Comparison of ENCODE assay signal across 30 cellular contexts in the genomic region with DNA sequence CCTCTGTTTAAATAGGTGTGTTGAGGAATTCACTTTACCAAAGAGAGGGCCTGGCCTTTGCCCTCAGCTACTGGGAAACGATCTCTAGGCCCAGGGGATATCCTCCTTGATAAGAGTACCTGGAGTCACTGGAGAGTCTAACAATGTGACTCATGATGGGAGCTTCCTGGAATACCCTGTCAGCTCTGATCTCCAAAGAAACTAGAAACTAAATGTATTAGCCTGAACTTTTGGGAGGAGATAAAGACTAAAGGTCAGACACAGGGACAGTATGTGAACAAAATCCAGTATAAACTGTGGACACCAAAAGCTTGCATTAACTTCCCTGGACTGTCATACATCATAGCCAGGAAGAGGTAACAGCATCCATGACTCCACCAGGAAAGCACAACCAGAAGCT.
A peak's percentile ranks its signal among the peaks of the same experiment; 100 is the strongest.
DNase-seq lines count a peak whose midpoint lies in the region; ATAC-seq and TF ChIP-seq lines count a peak whose summit lies in the region.
"Had no signal": no experiment of that assay in that cellular context is flagged by ENCODE, and none has a peak within 500 bp of the region (broad histone marks: within the 10 kb centered on the region; RNA-seq: fewer than 3 reads in every experiment).

No MANE protein-coding gene starts in this region.

- BruUV-seq in MCF 10A (replicated peaks; lab: Mats Ljungman, UMichigan), result no TSS peak
- no TSS peak for BruUV-seq in mammary epithelial cell (replicated peaks; lab: Mats Ljungman, UMichigan)

- no peaks in the 10 kb centered on the region for H3K9me3 Mint-ChIP-seq in MCF 10A (ENCODE audit: unreplicated experiment)
- H3K9me3 Mint-ChIP-seq in stimulated activated effector memory CD8-positive, alpha-beta T cell treated with anti-CD3 and anti-CD28 coated beads, Interleukin-12 subunit alpha, Interleukin-12 subunit beta, amount 100 ng/mL, for 72 hours, result no peaks in the 10 kb centered on the region
- H3K9me3 Mint-ChIP-seq in activated T-cell treated with anti-CD3 and anti-CD28 coated beads, Interleukin-2, amount 50 U/mL, for 4 hours, result no peaks in the 10 kb centered on the region
- H3K9me3 Mint-ChIP-seq: mesothelial cell of epicardium had no signal

- no peak overlapping the region for H2AFZ ChIP-seq in mammary epithelial cell (ENCODE audit: low read depth, low read length)

- H3K9me3 ChIP-seq in mammary epithelial cell (replicated peaks; ENCODE audit: insufficient read depth, low read length), result no peaks in the 10 kb centered on the region
- H3K9me3 ChIP-seq: body of pancreas, HAP-1, heart right ventricle, psoas muscle, thoracic aorta, uterus had no signal

- no peaks in the 10 kb centered on the region for H3K27me3 Mint-ChIP-seq in MCF 10A (ENCODE audit: insufficient read depth, unreplicated experiment)
- no peaks in the 10 kb centered on the region for H3K27me3 Mint-ChIP-seq in activated T-cell treated with anti-CD3 and anti-CD28 coated beads, Interleukin-2, amount 50 U/mL, for 4 hours (ENCODE audit: low read depth)
- H3K27me3 Mint-ChIP-seq: CD4-positive, alpha-beta memory T cell; naive thymus-derived CD4-positive, alpha-beta T cell had no signal

- H3K79me2 ChIP-seq in mammary epithelial cell (ENCODE audit: insufficient read depth, low read length), result peaks cover 2% of the 10 kb centered on the region

- H3K4me1 Mint-ChIP-seq in MCF 10A (ENCODE audit: insufficient read depth, unreplicated experiment), result peaks cover 6% of the 10 kb centered on the region
- H3K4me1 Mint-ChIP-seq in stimulated activated effector memory CD8-positive, alpha-beta T cell treated with anti-CD3 and anti-CD28 coated beads, Interleukin-12 subunit alpha, Interleukin-12 subunit beta, amount 100 ng/mL, for 72 hours, result peaks cover 9% of the 10 kb centered on the region
- H3K4me1 Mint-ChIP-seq in activated T-cell treated with anti-CD3 and anti-CD28 coated beads, Interleukin-2, amount 50 U/mL, for 4 hours (ENCODE audit: low read depth), result peaks cover 10% of the 10 kb centered on the region
- H3K4me1 Mint-ChIP-seq: mesothelial cell of epicardium had no signal

- H4K20me1 ChIP-seq in mammary epithelial cell (ENCODE audit: insufficient read depth, low read length), result no peaks in the 10 kb centered on the region

- no peaks in the 10 kb centered on the region for H3K36me3 ChIP-seq in mammary epithelial cell (ENCODE audit: insufficient read depth, low read length)
- H3K36me3 ChIP-seq: HAP-1, heart right ventricle, thoracic aorta, uterus had no signal

- peak; percentile 48 for ATAC-seq in left colon
- no peak for ATAC-seq in stimulated activated effector memory CD8-positive, alpha-beta T cell treated with anti-CD3 and anti-CD28 coated beads, Interleukin-12 subunit alpha, Interleukin-12 subunit beta, amount 100 ng/mL, for 72 hours
- no peak for ATAC-seq in HG02610 (IDR thresholded peaks at IDR 0.05; ENCODE audit: unreplicated experiment)
- no peak for ATAC-seq in activated T-cell treated with anti-CD3 and anti-CD28 coated beads, Interleukin-2, amount 50 U/mL, for 4 hours
- ATAC-seq: body of pancreas; naive thymus-derived CD4-positive, alpha-beta T cell had no signal

- no peaks in the 10 kb centered on the region for H3K27me3 ChIP-seq in mammary epithelial cell (ENCODE audit: insufficient read depth, low read length)
- H3K27me3 ChIP-seq: body of pancreas, heart right ventricle, uterus had no signal

- CTCF ChIA-PET in MCF 10A (lab: Yijun Ruan, JAX) (interaction anchor here (0.7 to 2.0 kb wide), 4 partner anchors 9 to 500 kb away, joined by 3 to 5 read pairs (median 4); no protein-coding TSS in a partner anchor), mammary epithelial cell (lab: Charles Lee; ENCODE audit: low non-redundant PET) (no interaction called here)

- 91% methylated on average over 1 of the region's 1 CpG for WGBS in mammary epithelial cell (ENCODE audit: low coverage, missing lambda C conversion rate)

- H3K4me3 Mint-ChIP-seq in MCF 10A (ENCODE audit: unreplicated experiment), result no peak overlapping the region
- no peak overlapping the region for H3K4me3 Mint-ChIP-seq in stimulated activated effector memory CD8-positive, alpha-beta T cell treated with anti-CD3 and anti-CD28 coated beads, Interleukin-12 subunit alpha, Interleukin-12 subunit beta, amount 100 ng/mL, for 72 hours
- H3K4me3 Mint-ChIP-seq in activated T-cell treated with anti-CD3 and anti-CD28 coated beads, Interleukin-2, amount 50 U/mL, for 4 hours, result no peak overlapping the region
- H3K4me3 Mint-ChIP-seq: CD4-positive, alpha-beta memory T cell; mesothelial cell of epicardium; naive thymus-derived CD4-positive, alpha-beta T cell had no signal

- dilution Hi-C loops in mammary epithelial cell (cut with HindIII; ENCODE audit: low sequenced_read_pairs), result no loop called here

- H3K4me3 ChIP-seq in mammary epithelial cell (replicated peaks in 1 of 3; ENCODE audit: insufficient read depth in 1 of 3, low read depth in 2 of 3, low read length in 3 of 3), result no peak overlapping the region
- H3K4me3 ChIP-seq: body of pancreas, HAP-1, heart right ventricle, psoas muscle, thoracic aorta, uterus had no signal

- intact Hi-C loops in MCF 10A (cut with micrococcal nuclease) (no loop called here), mammary epithelial cell (cut with micrococcal nuclease) (no loop called here), left colon (cut with DNase I, micrococcal nuclease) (no loop called here)

- H3K4me2 ChIP-seq in mammary epithelial cell (ENCODE audit: insufficient read depth, low read depth, low read length), result no peak overlapping the region

- in situ Hi-C loops in mammary epithelial cell (cut with MboI; ENCODE audit: low sequenced_read_pairs in 2 of 2), result no loop called here

- TF ChIP-seq CTCF in MCF 10A (IDR thresholded peaks at IDR 0.05; ENCODE audit: unreplicated experiment) (no peak), mammary epithelial cell (conservative IDR thresholded peaks at IDR 0.05 in 1 of 2, IDR thresholded peaks at IDR 0.05 in 1 of 2; ENCODE audit: extremely low read depth in 1 of 2, insufficient read depth in 1 of 2, low read depth in 1 of 2, low read length in 2 of 2) (no peak)

- H3K27ac Mint-ChIP-seq in MCF 10A (ENCODE audit: low read depth, unreplicated experiment), result no peak overlapping the region
- peak overlapping the region; percentile 32 for H3K27ac Mint-ChIP-seq in stimulated activated effector memory CD8-positive, alpha-beta T cell treated with anti-CD3 and anti-CD28 coated beads, Interleukin-12 subunit alpha, Interleukin-12 subunit beta, amount 100 ng/mL, for 72 hours
- H3K27ac Mint-ChIP-seq: mesothelial cell of epicardium; naive thymus-derived CD4-positive, alpha-beta T cell had no signal

- peaks cover 5% of the 10 kb centered on the region for H3K4me1 ChIP-seq in mammary epithelial cell (ENCODE audit: insufficient read depth, low read length)
- H3K4me1 ChIP-seq: body of pancreas, HAP-1, uterus had no signal

- no peaks in the 10 kb centered on the region for H3K36me3 Mint-ChIP-seq in MCF 10A (ENCODE audit: insufficient read depth, unreplicated experiment)
- no peaks in the 10 kb centered on the region for H3K36me3 Mint-ChIP-seq in stimulated activated effector memory CD8-positive, alpha-beta T cell treated with anti-CD3 and anti-CD28 coated beads, Interleukin-12 subunit alpha, Interleukin-12 subunit beta, amount 100 ng/mL, for 72 hours
- H3K36me3 Mint-ChIP-seq in activated T-cell treated with anti-CD3 and anti-CD28 coated beads, Interleukin-2, amount 50 U/mL, for 4 hours (ENCODE audit: insufficient read depth), result peaks cover 12% of the 10 kb centered on the region

- POLR2A ChIA-PET in MCF 10A (lab: Yijun Ruan, JAX), result no interaction called here

- DNase-seq in MCF 10A (ENCODE audit: unreplicated experiment) (peak; percentile 14), mammary epithelial cell (no peak), amniotic epithelial cell (ENCODE audit: low read depth) (peak; percentile 7), left colon (no peak), C1 segment of cervical spinal cord (lab: John Stamatoyannopoulos, UW) (no peak)
- no peak for DNase-seq in stimulated activated effector memory CD8-positive, alpha-beta T cell treated with anti-CD3 and anti-CD28 coated beads, Interleukin-12 subunit alpha, Interleukin-12 subunit beta, amount 100 ng/mL, for 72 hours (ENCODE audit: low spot score in 2 of 2)
- DNase-seq in activated T-cell treated with anti-CD3 and anti-CD28 coated beads, Interleukin-2, amount 50 U/mL, for 4 hours, result no peak
- DNase-seq: 8988T; activated CD4-positive, alpha-beta T cell treated with anti-CD3 and anti-CD28 coated beads for 48 hours; activated CD8-positive, alpha-beta memory T cell treated with anti-CD3 and anti-CD28 coated beads for 24 hours; activated T-cell treated with anti-CD3 and anti-CD28 coated beads, Interleukin-2, amount 50 U/mL, for 1 hour; AML-193; body of pancreas; CD4-positive, alpha-beta memory T cell; erythroblast; GF-D8; heart right ventricle; left cardiac atrium; naive thymus-derived CD4-positive, alpha-beta T cell; NCI-H1694 treated with DMSO at 0.1 percent for 48 hours; NCI-H524; psoas muscle; SHP77; stimulated activated CD4-positive, alpha-beta T cell treated with anti-CD3 and anti-CD28 coated beads, Interleukin-15, amount 100 ng/mL, for 24 hours; stimulated activated naive CD4-positive, alpha-beta T cell; uterus had no signal

- no peak overlapping the region for H3K9ac ChIP-seq in mammary epithelial cell (ENCODE audit: insufficient read depth, low read length)

- no peak overlapping the region for H3K27ac ChIP-seq in mammary epithelial cell (ENCODE audit: insufficient read depth, low read depth, low read length)
- H3K27ac ChIP-seq: body of pancreas, thoracic aorta, uterus had no signal

Comparison
In these comparisons a context has a peak if more than half of its experiments do, and no peak if none do; other contexts are left out.
1. DNase-seq: peak in MCF 10A (single experiment) and amniotic epithelial cell (single experiment); none in mammary epithelial cell (single experiment), left colon (0 of 2), stimulated activated effector memory CD8-positive, alpha-beta T cell treated with anti-CD3 and anti-CD28 coated beads, Interleukin-12 subunit alpha, Interleukin-12 subunit beta, amount 100 ng/mL, for 72 hours (0 of 2), C1 segment of cervical spinal cord (0 of 14) and activated T-cell treated with anti-CD3 and anti-CD28 coated beads, Interleukin-2, amount 50 U/mL, for 4 hours (single experiment).